Comparison of ENCODE assay signal across 1 cellular context in genomic region chr17:35947156-35947585, GRCh38.
TF ChIP-seq lines count a peak whose summit lies in the region.

No MANE protein-coding gene starts in this region.

TF ChIP-seq in K562, 482 proteins besides CTCF, POLR2A, EP300 and RAD21:
- TF ChIP-seq SMAD3 (CRISPR knock-in tag; conservative IDR thresholded peaks at IDR 0.05) (no peak), TRIM24 (IDR thresholded peaks at IDR 0.05) (no peak), ATF7 (IDR thresholded peaks at IDR 0.05) (no peak), NBN (IDR thresholded peaks at IDR 0.05; ENCODE audit: low read depth) (no peak), KLF16 (IDR thresholded peaks at IDR 0.05) (peak; percentile 72), NCOA1 (IDR thresholded peaks at IDR 0.05; ENCODE audit: low read depth) (no peak), ZNF699 (CRISPR knock-in tag; IDR thresholded peaks at IDR 0.05; ENCODE audit: insufficient replicate concordance) (no peak), NCOA6 (IDR thresholded peaks at IDR 0.05) (no peak), BHLHE40 (IDR thresholded peaks at IDR 0.05; ENCODE audit: low read length) (no peak), CBFA2T2 (conservative IDR thresholded peaks at IDR 0.05) (no peak), KLF13 (tag; IDR thresholded peaks at IDR 0.05; ENCODE audit: borderline replicate concordance, low read depth) (peak; percentile 97), ZNF75A (CRISPR knock-in tag; IDR thresholded peaks at IDR 0.05) (no peak), PURB (CRISPR knock-in tag; IDR thresholded peaks at IDR 0.05; ENCODE audit: low read depth) (no peak), SMARCC2 (IDR thresholded peaks at IDR 0.05; ENCODE audit: low read depth) (no peak), TAF15 (IDR thresholded peaks at IDR 0.05; ENCODE audit: low read depth, low read length) (no peak), CTBP1 (IDR thresholded peaks at IDR 0.05; ENCODE audit: borderline replicate concordance) (0 out of 2 replicates have a peak, but pooled peaks have one; percentile 23), DMBX1 (CRISPR knock-in tag; IDR thresholded peaks at IDR 0.05; ENCODE audit: borderline replicate concordance) (no peak), CC2D1A (IDR thresholded peaks at IDR 0.05) (0 out of 2 replicates have a peak, but pooled peaks have one; percentile 36), RUNX1 (IDR thresholded peaks at IDR 0.05; ENCODE audit: low read depth) (no peak), SRF (CRISPR knock-in tag; IDR thresholded peaks at IDR 0.05) (no peak), MTA1 (IDR thresholded peaks at IDR 0.05; ENCODE audit: borderline replicate concordance) (no peak), ZNF134 (CRISPR knock-in tag; conservative IDR thresholded peaks at IDR 0.05) (no peak), SMARCA4 (IDR thresholded peaks at IDR 0.05) (no peak), TBL1XR1 (IDR thresholded peaks at IDR 0.05; ENCODE audit: low read length in 2 of 2) (0 out of 4 replicates have a peak, but pooled peaks of 1 of the 2 experiments have one; percentile 32), SMARCA5 (IDR thresholded peaks at IDR 0.05) (no peak), EGR1 (conservative IDR thresholded peaks at IDR 0.05) (peak; percentile 59), ZNF766 (CRISPR knock-in tag; conservative IDR thresholded peaks at IDR 0.05) (no peak), RB1 (IDR thresholded peaks at IDR 0.05; ENCODE audit: low read depth) (0 out of 2 replicates have a peak, but pooled peaks have one; percentile 13), ZBTB7A (IDR thresholded peaks at IDR 0.05; ENCODE audit: borderline replicate concordance, control insufficient read depth, low read depth, low read length) (peak; percentile 66; the same call in 1 of the 2 replicates), SMC3 (conservative IDR thresholded peaks at IDR 0.05; ENCODE audit: insufficient read depth, low read depth, low read length) (peak; percentile 64), MAFK (IDR thresholded peaks at IDR 0.05; ENCODE audit: low read length) (0 out of 2 replicates have a peak, but pooled peaks have one; percentile 12), SPI1 (IDR thresholded peaks at IDR 0.05; ENCODE audit: borderline replicate concordance, low read depth, low read length) (peak; percentile 98), PTTG1 (tag; IDR thresholded peaks at IDR 0.05; ENCODE audit: low read depth) (no peak)
- TF ChIP-seq, protein P1, sequence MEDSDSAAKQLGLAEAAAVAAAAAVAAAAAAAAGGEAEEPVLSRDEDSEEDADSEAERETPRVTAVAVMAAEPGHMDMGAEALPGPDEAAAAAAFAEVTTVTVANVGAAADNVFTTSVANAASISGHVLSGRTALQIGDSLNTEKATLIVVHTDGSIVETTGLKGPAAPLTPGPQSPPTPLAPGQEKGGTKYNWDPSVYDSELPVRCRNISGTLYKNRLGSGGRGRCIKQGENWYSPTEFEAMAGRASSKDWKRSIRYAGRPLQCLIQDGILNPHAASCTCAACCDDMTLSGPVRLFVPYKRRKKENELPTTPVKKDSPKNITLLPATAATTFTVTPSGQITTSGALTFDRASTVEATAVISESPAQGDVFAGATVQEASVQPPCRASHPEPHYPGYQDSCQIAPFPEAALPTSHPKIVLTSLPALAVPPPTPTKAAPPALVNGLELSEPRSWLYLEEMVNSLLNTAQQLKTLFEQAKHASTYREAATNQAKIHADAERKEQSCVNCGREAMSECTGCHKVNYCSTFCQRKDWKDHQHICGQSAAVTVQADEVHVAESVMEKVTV (CRISPR knock-in tag; IDR thresholded peaks at IDR 0.05): 0 out of 2 replicates have a peak, but pooled peaks have one; percentile 7
- TF ChIP-seq, protein P2, sequence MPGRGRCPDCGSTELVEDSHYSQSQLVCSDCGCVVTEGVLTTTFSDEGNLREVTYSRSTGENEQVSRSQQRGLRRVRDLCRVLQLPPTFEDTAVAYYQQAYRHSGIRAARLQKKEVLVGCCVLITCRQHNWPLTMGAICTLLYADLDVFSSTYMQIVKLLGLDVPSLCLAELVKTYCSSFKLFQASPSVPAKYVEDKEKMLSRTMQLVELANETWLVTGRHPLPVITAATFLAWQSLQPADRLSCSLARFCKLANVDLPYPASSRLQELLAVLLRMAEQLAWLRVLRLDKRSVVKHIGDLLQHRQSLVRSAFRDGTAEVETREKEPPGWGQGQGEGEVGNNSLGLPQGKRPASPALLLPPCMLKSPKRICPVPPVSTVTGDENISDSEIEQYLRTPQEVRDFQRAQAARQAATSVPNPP (IDR thresholded peaks at IDR 0.05; ENCODE audit: borderline replicate concordance, insufficient read depth, insufficient read length): no peak
- TF ChIP-seq, protein P3, sequence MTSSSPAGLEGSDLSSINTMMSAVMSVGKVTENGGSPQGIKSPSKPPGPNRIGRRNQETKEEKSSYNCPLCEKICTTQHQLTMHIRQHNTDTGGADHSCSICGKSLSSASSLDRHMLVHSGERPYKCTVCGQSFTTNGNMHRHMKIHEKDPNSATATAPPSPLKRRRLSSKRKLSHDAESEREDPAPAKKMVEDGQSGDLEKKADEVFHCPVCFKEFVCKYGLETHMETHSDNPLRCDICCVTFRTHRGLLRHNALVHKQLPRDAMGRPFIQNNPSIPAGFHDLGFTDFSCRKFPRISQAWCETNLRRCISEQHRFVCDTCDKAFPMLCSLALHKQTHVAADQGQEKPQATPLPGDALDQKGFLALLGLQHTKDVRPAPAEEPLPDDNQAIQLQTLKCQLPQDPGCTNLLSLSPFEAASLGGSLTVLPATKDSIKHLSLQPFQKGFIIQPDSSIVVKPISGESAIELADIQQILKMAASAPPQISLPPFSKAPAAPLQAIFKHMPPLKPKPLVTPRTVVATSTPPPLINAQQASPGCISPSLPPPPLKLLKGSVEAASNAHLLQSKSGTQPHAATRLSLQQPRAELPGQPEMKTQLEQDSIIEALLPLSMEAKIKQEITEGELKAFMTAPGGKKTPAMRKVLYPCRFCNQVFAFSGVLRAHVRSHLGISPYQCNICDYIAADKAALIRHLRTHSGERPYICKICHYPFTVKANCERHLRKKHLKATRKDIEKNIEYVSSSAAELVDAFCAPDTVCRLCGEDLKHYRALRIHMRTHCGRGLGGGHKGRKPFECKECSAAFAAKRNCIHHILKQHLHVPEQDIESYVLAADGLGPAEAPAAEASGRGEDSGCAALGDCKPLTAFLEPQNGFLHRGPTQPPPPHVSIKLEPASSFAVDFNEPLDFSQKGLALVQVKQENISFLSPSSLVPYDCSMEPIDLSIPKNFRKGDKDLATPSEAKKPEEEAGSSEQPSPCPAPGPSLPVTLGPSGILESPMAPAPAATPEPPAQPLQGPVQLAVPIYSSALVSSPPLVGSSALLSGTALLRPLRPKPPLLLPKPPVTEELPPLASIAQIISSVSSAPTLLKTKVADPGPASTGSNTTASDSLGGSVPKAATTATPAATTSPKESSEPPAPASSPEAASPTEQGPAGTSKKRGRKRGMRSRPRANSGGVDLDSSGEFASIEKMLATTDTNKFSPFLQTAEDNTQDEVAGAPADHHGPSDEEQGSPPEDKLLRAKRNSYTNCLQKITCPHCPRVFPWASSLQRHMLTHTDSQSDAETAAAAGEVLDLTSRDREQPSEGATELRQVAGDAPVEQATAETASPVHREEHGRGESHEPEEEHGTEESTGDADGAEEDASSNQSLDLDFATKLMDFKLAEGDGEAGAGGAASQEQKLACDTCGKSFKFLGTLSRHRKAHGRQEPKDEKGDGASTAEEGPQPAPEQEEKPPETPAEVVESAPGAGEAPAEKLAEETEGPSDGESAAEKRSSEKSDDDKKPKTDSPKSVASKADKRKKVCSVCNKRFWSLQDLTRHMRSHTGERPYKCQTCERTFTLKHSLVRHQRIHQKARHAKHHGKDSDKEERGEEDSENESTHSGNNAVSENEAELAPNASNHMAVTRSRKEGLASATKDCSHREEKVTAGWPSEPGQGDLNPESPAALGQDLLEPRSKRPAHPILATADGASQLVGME (CRISPR knock-in tag; IDR thresholded peaks at IDR 0.05): no peak
